ENCODE assay signal across 23 cellular contexts in the genomic region with DNA sequence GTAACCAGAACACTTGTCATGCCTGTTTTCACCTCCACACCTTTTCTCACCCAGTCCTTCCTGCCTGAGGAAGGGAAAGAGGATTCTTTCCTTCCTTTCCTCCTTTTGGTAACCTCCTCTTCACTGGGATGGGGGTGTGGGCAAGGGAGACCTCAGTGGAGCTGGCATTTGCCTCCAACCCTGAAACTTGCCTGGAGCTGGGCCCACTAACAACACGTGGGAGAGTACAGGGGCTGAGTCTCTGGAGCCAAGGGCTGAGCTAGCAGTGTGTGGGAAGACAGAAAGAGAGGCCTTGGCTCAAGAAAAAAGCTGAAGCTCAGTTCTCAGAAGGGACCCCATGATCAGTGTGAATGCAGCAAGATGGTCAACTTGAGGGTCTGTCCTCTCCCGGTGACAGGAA.
"Had no signal": no experiment of that assay in that cellular context is flagged by ENCODE, and none has a peak within 500 bp of the region (broad histone marks: within the 10 kb centered on the region; RNA-seq: fewer than 3 reads in every experiment).

No MANE protein-coding gene starts in this region.

- DNase-seq: cortex of kidney; effector CD4-positive, alpha-beta T cell; foreskin fibroblast; gastrocnemius medialis; kidney; left lung; mesenchymal stem cell; natural killer cell; stimulated activated CD4-positive, alpha-beta T cell treated with anti-CD3 and anti-CD28 coated beads, Interleukin-12 subunit alpha, Interleukin-12 subunit beta, amount 100 ng/mL, for 4 hours; stimulated activated CD4-positive, alpha-beta T cell treated with anti-CD3 and anti-CD28 coated beads, Interleukin-1b, Interleukin-23, amount 100 ng/mL, for 48 hours; stimulated activated CD4-positive, alpha-beta T cell treated with anti-CD3 and anti-CD28 coated beads, Interleukin-4, amount 100 ng/mL, for 1 hour; stimulated activated CD8-positive, alpha-beta memory T cell treated with anti-CD3 and anti-CD28 coated beads, Interleukin-4, amount 100 ng/mL, for 48 hours; stimulated activated naive CD4-positive, alpha-beta T cell; stimulated activated naive CD8-positive, alpha-beta T cell treated with anti-CD3 and anti-CD28 coated beads, Interleukin-15, amount 100 ng/mL, for 72 hours; transverse colon had no signal

- H3K36me3 ChIP-seq: gastrocnemius medialis, left lung, neutrophil, suprapubic skin, transverse colon had no signal

- H3K4me3 ChIP-seq: gastrocnemius medialis, left lung, smooth muscle cell, suprapubic skin, transverse colon had no signal

- H3K4me1 Mint-ChIP-seq: natural killer cell; stimulated activated naive CD8-positive, alpha-beta T cell treated with anti-CD3 and anti-CD28 coated beads, Interleukin-15, amount 100 ng/mL, for 72 hours had no signal

- H3K27ac ChIP-seq: epithelial cell of prostate, gastrocnemius medialis, left lung, neutrophil, parathyroid adenoma, suprapubic skin, transverse colon had no signal

- ATAC-seq: esophagus mucosa; gastrocnemius medialis; left lung; natural killer cell; sciatic nerve; stimulated activated naive CD8-positive, alpha-beta T cell treated with anti-CD3 and anti-CD28 coated beads, Interleukin-15, amount 100 ng/mL, for 72 hours had no signal

- H3K9ac ChIP-seq: parathyroid adenoma had no signal

- H3K4me3 Mint-ChIP-seq: natural killer cell; stimulated activated naive CD8-positive, alpha-beta T cell treated with anti-CD3 and anti-CD28 coated beads, Interleukin-15, amount 100 ng/mL, for 72 hours had no signal

- H3K27ac Mint-ChIP-seq: natural killer cell, progenitor cell of endocrine pancreas had no signal

- H3K4me1 ChIP-seq: gastrocnemius medialis, left lung, parathyroid adenoma, suprapubic skin, transverse colon had no signal
